In the genomic region with DNA sequence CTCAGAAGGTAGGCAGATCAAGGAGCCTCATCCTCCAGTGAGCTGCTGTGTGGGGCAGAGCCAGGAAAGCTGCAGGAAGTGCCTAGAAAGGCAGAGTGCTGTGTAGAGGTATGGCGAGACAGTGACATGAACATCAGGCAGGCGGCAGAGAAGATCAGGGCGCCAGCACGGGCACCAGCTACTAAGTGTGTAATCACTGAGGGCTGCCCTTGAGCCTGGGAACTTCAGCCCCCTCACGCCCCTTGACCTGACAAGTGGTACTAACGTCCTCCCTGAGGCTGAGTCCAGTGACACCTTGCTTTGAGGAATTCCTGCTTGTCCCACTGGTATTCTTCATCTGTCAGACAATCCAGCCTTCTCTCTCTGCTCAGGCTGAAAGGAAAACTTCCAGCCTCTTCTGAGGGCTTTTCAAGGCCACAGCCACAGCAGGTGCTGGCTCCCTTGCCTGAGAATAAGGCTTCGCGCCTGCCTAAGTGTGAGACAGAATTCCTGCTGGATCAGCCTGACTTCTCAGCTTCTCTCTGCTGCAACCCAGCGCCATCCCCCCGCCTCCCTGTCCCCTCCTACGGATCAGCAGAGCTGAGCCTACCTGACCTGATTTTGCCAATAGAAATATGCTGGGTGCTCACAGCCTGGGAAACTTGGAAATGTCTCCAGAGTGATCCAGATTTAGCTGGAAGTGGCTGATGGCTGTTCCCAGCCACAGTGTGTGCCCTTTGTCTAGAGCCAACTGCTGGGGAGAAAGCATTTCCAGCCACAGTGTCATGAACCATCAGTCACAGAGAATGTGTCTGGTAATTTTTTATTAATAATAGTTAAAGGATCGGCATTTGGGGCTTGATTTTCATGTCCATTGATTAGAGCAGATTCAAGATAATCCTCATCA, we compare ENCODE assay signal across 11 cellular contexts.
DNase-seq lines count a peak whose midpoint lies in the region; ATAC-seq and TF ChIP-seq lines count a peak whose summit lies in the region.
"Had no signal": no experiment of that assay in that cellular context is flagged by ENCODE, and none has a peak within 500 bp of the region (broad histone marks: within the 10 kb centered on the region; RNA-seq: fewer than 3 reads in every experiment).

No MANE protein-coding gene starts in this region.

- H3K36me3 Mint-ChIP-seq in natural killer cell treated with Interleukin-12 subunit alpha and Interleukin-12 subunit beta and Interleukin-15 and Interleukin-18, amount 100 ng/mL, for 72 hours: no peaks in the 10 kb centered on the region

- peaks cover 42 to 68% of the 10 kb centered on the region in 2 donors for H3K4me1 Mint-ChIP-seq in natural killer cell treated with Interleukin-12 subunit alpha and Interleukin-12 subunit beta and Interleukin-15 and Interleukin-18, amount 100 ng/mL, for 72 hours (ENCODE audit: low read depth in 2 of 2)

- H3K9me3 Mint-ChIP-seq in natural killer cell treated with Interleukin-12 subunit alpha and Interleukin-12 subunit beta and Interleukin-15 and Interleukin-18, amount 100 ng/mL, for 72 hours: no peaks in the 10 kb centered on the region

- DNase-seq in activated CD4-positive, alpha-beta T cell treated with anti-CD3 and anti-CD28 coated beads for 1 hour: peak; percentile 6
- DNase-seq in activated CD4-positive, alpha-beta T cell treated with anti-CD3 and anti-CD28 coated beads for 4 hours: no peak
- DNase-seq in dorsolateral prefrontal cortex (peak; percentile 35 to 85 (median 76)), thoracic aorta (ENCODE audit: low spot score) (no peak), UCSD-AML1 (lab: John Stamatoyannopoulos, UW; ENCODE audit: unreplicated experiment) (no peak), NCI-H1048 (lab: John Stamatoyannopoulos, UW) (no peak), HPDE6-E6E7 (ENCODE audit: extremely low spot score) (no peak)
- peak; percentile 46 for DNase-seq in natural killer cell treated with Interleukin-12 subunit alpha and Interleukin-12 subunit beta and Interleukin-15 and Interleukin-18, amount 100 ng/mL, for 72 hours (ENCODE audit: low spot score)
- DNase-seq: cerebellar nuclear complex, NCI-H1105 had no signal

- H3K4me3 ChIP-seq in dorsolateral prefrontal cortex (no peak overlapping the region), thoracic aorta (no peak overlapping the region)
- H3K4me3 ChIP-seq: left lung had no signal

- H3K27me3 ChIP-seq in dorsolateral prefrontal cortex (no peaks in the 10 kb centered on the region), thoracic aorta (replicated peaks; ENCODE audit: insufficient read depth) (no peaks in the 10 kb centered on the region)
- H3K27me3 ChIP-seq: left lung had no signal

- no peak for ATAC-seq in natural killer cell treated with Interleukin-12 subunit alpha and Interleukin-12 subunit beta and Interleukin-15 and Interleukin-18, amount 100 ng/mL, for 72 hours
- no peak for ATAC-seq in thoracic aorta (ENCODE audit: insufficient number of reproducible peaks, low FRiP score, low read depth)
- ATAC-seq: left lung had no signal

- peaks cover 48 to 94% of the 10 kb centered on the region in 2 donors for H3K4me1 ChIP-seq in thoracic aorta (ENCODE audit: control insufficient read depth in 1 of 2, low read depth in 2 of 2)

- intact Hi-C loops in dorsolateral prefrontal cortex (cut with DNase I): no loop called here

- H3K27ac Mint-ChIP-seq in natural killer cell treated with Interleukin-12 subunit alpha and Interleukin-12 subunit beta and Interleukin-15 and Interleukin-18, amount 100 ng/mL, for 72 hours: peak overlapping the region; percentile 79 to 95

- TF ChIP-seq CTCF in dorsolateral prefrontal cortex (IDR thresholded peaks at IDR 0.05 in 54 of 56, conservative IDR thresholded peaks at IDR 0.05 in 2 of 56; ENCODE audit: low read depth in 1 of 56, partially characterized antibody in 56 of 56): no peak
- TF ChIP-seq CTCF in thoracic aorta (IDR thresholded peaks at IDR 0.05): no peak

- H3K27me3 Mint-ChIP-seq in natural killer cell treated with Interleukin-12 subunit alpha and Interleukin-12 subunit beta and Interleukin-15 and Interleukin-18, amount 100 ng/mL, for 72 hours: no peaks in the 10 kb centered on the region

- peak overlapping the region; percentile 76 for H3K4me3 Mint-ChIP-seq in natural killer cell treated with Interleukin-12 subunit alpha and Interleukin-12 subunit beta and Interleukin-15 and Interleukin-18, amount 100 ng/mL, for 72 hours

- H3K36me3 ChIP-seq in thoracic aorta: no peaks in the 10 kb centered on the region
- H3K36me3 ChIP-seq: left lung had no signal

- H3K27ac ChIP-seq in dorsolateral prefrontal cortex: peak overlapping the region in 56 of 59 donors; percentile 6 to 91 (median 70)
- peak overlapping the region; percentile 67 to 81 for H3K27ac ChIP-seq in thoracic aorta
- H3K27ac ChIP-seq: left lung had no signal

- no peaks in the 10 kb centered on the region for H3K9me3 ChIP-seq in thoracic aorta
- H3K9me3 ChIP-seq: left lung had no signal

Comparison
In these comparisons a context has a peak if more than half of its experiments do, and no peak if none do; other contexts are left out.
1. DNase-seq: peak in activated CD4-positive, alpha-beta T cell treated with anti-CD3 and anti-CD28 coated beads for 1 hour (single experiment), dorsolateral prefrontal cortex (10 of 10) and natural killer cell treated with Interleukin-12 subunit alpha and Interleukin-12 subunit beta and Interleukin-15 and Interleukin-18, amount 100 ng/mL, for 72 hours (single experiment); none in activated CD4-positive, alpha-beta T cell treated with anti-CD3 and anti-CD28 coated beads for 4 hours (0 of 2), thoracic aorta (single experiment), UCSD-AML1 (single experiment), NCI-H1048 (single experiment) and HPDE6-E6E7 (single experiment).